ENCODE assay signal across 16 cellular contexts in genomic region chr14:22566845-22567244, GRCh38. TPM values are rescaled to one million over a fixed set of nuclear protein-coding genes. Genes with fewer than 3 reads are reported as not detected.
DNase-seq lines count a peak whose midpoint lies in the region; ATAC-seq and TF ChIP-seq lines count a peak whose summit lies in the region.
"Had no signal": no experiment of that assay in that cellular context is flagged by ENCODE, and none has a peak within 500 bp of the region (broad histone marks: within the 10 kb centered on the region; RNA-seq: fewer than 3 reads in every experiment).

No MANE protein-coding gene starts in this region.

- H3K36me3 Mint-ChIP-seq in CD8-positive, alpha-beta T cell: peaks cover 28% of the 10 kb centered on the region
- H3K36me3 Mint-ChIP-seq in central memory CD8-positive, alpha-beta T cell (ENCODE audit: insufficient read depth): peaks cover 20% of the 10 kb centered on the region
- peaks cover 63% of the 10 kb centered on the region for H3K36me3 Mint-ChIP-seq in endodermal cell (ENCODE audit: low read depth)

- intact Hi-C loops in CD8-positive, alpha-beta T cell (cut with DNase I, micrococcal nuclease): loop anchor here (5.0 to 10.0 kb wide), 3 partner anchors 252 to 738 kb away; partner anchors contain the start of genes BCL2L2 (in 1 of the 2) and PPP1R3E (in 1 of the 2)
- intact Hi-C loops in psoas muscle (cut with DNase I): loop anchor here in 1 of 2 donors (5.0 kb wide), 1 partner anchor 145 kb away; no protein-coding TSS in a partner anchor

- no peaks in the 10 kb centered on the region for H4K20me1 ChIP-seq in MM.1S (ENCODE audit: insufficient read depth, low read length)

- peak overlapping the region; percentile 50 for H3K4me3 Mint-ChIP-seq in CD8-positive, alpha-beta T cell
- H3K4me3 Mint-ChIP-seq in central memory CD8-positive, alpha-beta T cell: peak overlapping the region; percentile 62
- no peak overlapping the region for H3K4me3 Mint-ChIP-seq in endodermal cell

- no peak overlapping the region for H3K4me3 ChIP-seq in CD8-positive, alpha-beta T cell (ENCODE audit: low read depth, low read length)
- H3K4me3 ChIP-seq in MM.1S (ENCODE audit: low read length): no peak overlapping the region
- no peak overlapping the region for H3K4me3 ChIP-seq in psoas muscle
- no peak overlapping the region for H3K4me3 ChIP-seq in endodermal cell (ENCODE audit: low read length)

- H3K36me3 ChIP-seq in CD8-positive, alpha-beta T cell (ENCODE audit: insufficient read depth, low read length): no peaks in the 10 kb centered on the region
- H3K36me3 ChIP-seq in MM.1S (replicated peaks; ENCODE audit: insufficient read depth, low read length) (no peaks in the 10 kb centered on the region), psoas muscle (ENCODE audit: insufficient read depth in 1 of 2, low read depth in 1 of 2) (peaks cover 0 to 22% of the 10 kb centered on the region in 2 donors), endodermal cell (ENCODE audit: control insufficient read depth, insufficient read depth, low read length) (peaks cover 83% of the 10 kb centered on the region)

- POLR2A ChIA-PET in CD8-positive, alpha-beta T cell (lab: Charles Lee): interaction anchor here (0.6 to 6.6 kb wide), 5 partner anchors 9 to 21 kb away, joined by 3 to 167 read pairs (median 3); no protein-coding TSS in a partner anchor

- peaks cover 40% of the 10 kb centered on the region for H3F3A ChIP-seq in MM.1S (ENCODE audit: insufficient read depth, low read length)

- H3K27ac Mint-ChIP-seq in CD8-positive, alpha-beta T cell: peak overlapping the region; percentile 97
- H3K27ac Mint-ChIP-seq in central memory CD8-positive, alpha-beta T cell (ENCODE audit: low read depth): peak overlapping the region; percentile 91
- no peak overlapping the region for H3K27ac Mint-ChIP-seq in endodermal cell

- H3K4me1 Mint-ChIP-seq in CD8-positive, alpha-beta T cell (ENCODE audit: low read depth): peaks cover 82% of the 10 kb centered on the region
- H3K4me1 Mint-ChIP-seq in central memory CD8-positive, alpha-beta T cell: peaks cover 67% of the 10 kb centered on the region
- H3K4me1 Mint-ChIP-seq in endodermal cell: peaks cover 43% of the 10 kb centered on the region

- peaks cover 36% of the 10 kb centered on the region for H3K79me2 ChIP-seq in MM.1S (ENCODE audit: low read length)

- H3K27me3 Mint-ChIP-seq in CD8-positive, alpha-beta T cell (ENCODE audit: low read depth): no peaks in the 10 kb centered on the region
- H3K27me3 Mint-ChIP-seq in central memory CD8-positive, alpha-beta T cell: no peaks in the 10 kb centered on the region
- H3K27me3 Mint-ChIP-seq in endodermal cell (ENCODE audit: insufficient read depth): no peaks in the 10 kb centered on the region
- H3K27me3 Mint-ChIP-seq: progenitor cell of endocrine pancreas had no signal

- WGBS in psoas muscle, 3 donors: 80 to 95% (median 84%) methylated on average over 2 of the region's 2 CpGs
- WGBS in endodermal cell (ENCODE audit: insufficient coverage in 1 of 2, insufficient read length in 1 of 2), 2 experiments: 94 to 98% methylated on average over 2 of the region's 2 CpGs

- DNase-seq in CD8-positive, alpha-beta T cell: no peak
- DNase-seq in MM.1S: no peak
- DNase-seq in central memory CD8-positive, alpha-beta T cell (ENCODE audit: low spot score in 2 of 2): no peak
- no peak for DNase-seq in psoas muscle
- DNase-seq in NCI-H1105 (lab: John Stamatoyannopoulos, UW): no peak
- DNase-seq in DMS79 (lab: John Stamatoyannopoulos, UW): no peak
- no peak for DNase-seq in endodermal cell
- DNase-seq: activated gamma-delta T cell; C1 segment of cervical spinal cord; GDM1; mesendoderm; NCI-H1417 treated with DMSO at 0.1 percent for 48 hours; stimulated activated CD4-positive, alpha-beta T cell treated with anti-CD3 and anti-CD28 coated beads, Interleukin-4, amount 100 ng/mL, for 4 hours had no signal

- H3K9me3 ChIP-seq in CD8-positive, alpha-beta T cell (ENCODE audit: low read length): no peaks in the 10 kb centered on the region
- H3K9me3 ChIP-seq in MM.1S (replicated peaks; ENCODE audit: insufficient read depth, low read length): no peaks in the 10 kb centered on the region
- no peaks in the 10 kb centered on the region for H3K9me3 ChIP-seq in psoas muscle
- H3K9me3 ChIP-seq in endodermal cell (ENCODE audit: control insufficient read depth, low read length): no peaks in the 10 kb centered on the region

- H3K9me2 ChIP-seq in MM.1S (replicated peaks; ENCODE audit: insufficient read depth, low read length): no peaks in the 10 kb centered on the region

- peak overlapping the region; percentile 32 for H3K4me2 ChIP-seq in MM.1S (ENCODE audit: low read depth, low read length)

- no peaks in the 10 kb centered on the region for H3K27me3 ChIP-seq in CD8-positive, alpha-beta T cell (ENCODE audit: insufficient read depth, low read length)
- H3K27me3 ChIP-seq in MM.1S (replicated peaks; ENCODE audit: insufficient read depth, low read length) (no peaks in the 10 kb centered on the region), psoas muscle (ENCODE audit: insufficient read depth in 3 of 3, low read length in 2 of 3) (no peaks in the 10 kb centered on the region), endodermal cell (ENCODE audit: control insufficient read depth, insufficient read depth, low read length, poor library complexity, severe bottlenecking) (no peaks in the 10 kb centered on the region)

- TF ChIP-seq CTCF in CD8-positive, alpha-beta T cell (IDR thresholded peaks at IDR 0.05): no peak
- no peak for TF ChIP-seq CTCF in MM.1S (IDR thresholded peaks at IDR 0.05; ENCODE audit: low read length)
- no peak for TF ChIP-seq CTCF in psoas muscle (IDR thresholded peaks at IDR 0.05)
- TF ChIP-seq CTCF in endodermal cell (conservative IDR thresholded peaks at IDR 0.05): no peak

- no peak overlapping the region for H2AFZ ChIP-seq in MM.1S (ENCODE audit: low read length)

- peak overlapping the region; percentile 30 for H3K27ac ChIP-seq in CD8-positive, alpha-beta T cell (ENCODE audit: low read depth, low read length)
- peak overlapping the region; percentile 97 for H3K27ac ChIP-seq in MM.1S (ENCODE audit: low read length)
- peak overlapping the region; percentile 63 for H3K27ac ChIP-seq in psoas muscle
- H3K27ac ChIP-seq in endodermal cell (ENCODE audit: low read depth, low read length): no peak overlapping the region
- H3K27ac ChIP-seq: VCaP had no signal

- peaks cover 86% of the 10 kb centered on the region for H3K4me1 ChIP-seq in CD8-positive, alpha-beta T cell (ENCODE audit: insufficient read depth, low read length)
- peaks cover 64% of the 10 kb centered on the region for H3K4me1 ChIP-seq in MM.1S (ENCODE audit: low read length)
- H3K4me1 ChIP-seq in psoas muscle: peaks cover 60% of the 10 kb centered on the region
- H3K4me1 ChIP-seq in endodermal cell (ENCODE audit: control insufficient read depth, insufficient read depth, low read length): no peaks in the 10 kb centered on the region

- no peaks in the 10 kb centered on the region for H3K9me3 Mint-ChIP-seq in CD8-positive, alpha-beta T cell
- H3K9me3 Mint-ChIP-seq in central memory CD8-positive, alpha-beta T cell: no peaks in the 10 kb centered on the region
- no peaks in the 10 kb centered on the region for H3K9me3 Mint-ChIP-seq in endodermal cell

- ATAC-seq in CD8-positive, alpha-beta T cell: no peak
- ATAC-seq in central memory CD8-positive, alpha-beta T cell (replicated peaks; ENCODE audit: extremely low read depth, poor library complexity, severe bottlenecking): no peak
- ATAC-seq in psoas muscle (no peak), GM18867 (IDR thresholded peaks at IDR 0.05; ENCODE audit: unreplicated experiment) (no peak)

- CTCF ChIA-PET in CD8-positive, alpha-beta T cell (lab: Charles Lee): interaction anchor here (0.7 to 14.3 kb wide), 8 partner anchors 9 to 568 kb away, joined by 3 to 408 read pairs (median 4); no protein-coding TSS in a partner anchor

- H3K9ac ChIP-seq in MM.1S (ENCODE audit: low read length): peak overlapping the region; percentile 26
- H3K9ac ChIP-seq in endodermal cell (ENCODE audit: extremely low read depth, low read length, poor library complexity, severe bottlenecking): no peak overlapping the region

RNA-seq across cellular contexts. Expression of gene DAD1, which starts 22.2 kb away (rescaled TPM):
- 10 to 100 TPM; 27.2 to 35.6 TPM for total RNA-seq in CD8-positive, alpha-beta T cell
- total RNA-seq in psoas muscle: 100 to 1,000 TPM in 3 of 4 donors, 10 to 100 TPM in 1; 77.8 to 118 (median 106) TPM
- polyA plus RNA-seq in psoas muscle: 100 to 1,000 TPM; 201 to 277 (median 262) TPM
- 100 to 1,000 TPM; 176 to 193 TPM for total RNA-seq in endodermal cell
- 241 TPM for polyA plus RNA-seq in endodermal cell (2013, experiment 1 of 2)
- 234 TPM for polyA plus RNA-seq in endodermal cell (2013, experiment 2 of 2)

RNA-seq across cellular contexts. Expression of gene ABHD4, which starts 31.3 kb away (rescaled TPM):
- 1 to 10 TPM; 7.9 to 8.3 TPM for total RNA-seq in CD8-positive, alpha-beta T cell
- 10 to 100 TPM; 15.6 to 37.2 (median 25.4) TPM for total RNA-seq in psoas muscle
- polyA plus RNA-seq in psoas muscle: 10 to 100 TPM in 2 of 3 donors, 1 to 10 TPM in 1; 6.1 to 64.0 (median 26.4) TPM
- 10 to 100 TPM; 68.3 to 77.7 TPM for total RNA-seq in endodermal cell
- polyA plus RNA-seq in endodermal cell (2013, experiment 1 of 2): 18.7 TPM
- polyA plus RNA-seq in endodermal cell (2013, experiment 2 of 2): 15.9 TPM
